Comparison of ENCODE assay signal across 24 cellular contexts in the genomic region with DNA sequence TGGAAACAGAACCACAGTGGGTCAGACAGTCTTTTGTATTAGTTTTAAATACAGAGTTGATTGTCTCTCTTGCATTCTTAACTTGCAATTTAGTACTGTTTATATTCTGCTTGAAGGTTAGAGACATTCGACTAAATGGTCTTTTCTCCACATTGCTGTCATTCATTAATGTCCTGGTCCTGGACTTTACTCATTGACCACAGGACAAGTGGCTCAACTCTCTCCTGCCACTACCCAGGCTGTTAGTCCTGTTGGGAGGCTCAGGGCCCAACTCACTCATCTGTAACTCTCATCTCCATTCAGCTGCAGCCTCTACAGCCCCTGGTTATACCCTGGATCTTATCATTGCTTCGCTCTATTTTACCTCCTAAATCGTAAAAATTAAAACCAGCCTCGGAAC.
"Had no signal": no experiment of that assay in that cellular context is flagged by ENCODE, and none has a peak within 500 bp of the region (broad histone marks: within the 10 kb centered on the region; RNA-seq: fewer than 3 reads in every experiment).

No MANE protein-coding gene starts in this region.

- H3K4me3 ChIP-seq: breast epithelium, lower lobe of right lung, right atrium auricular region, skin epidermis, suprapubic skin, upper lobe of left lung had no signal

- DNase-seq: activated CD4-positive, alpha-beta T cell treated with anti-CD3 and anti-CD28 coated beads for 1 hour; activated CD8-positive, alpha-beta memory T cell treated with anti-CD3 and anti-CD28 coated beads for 24 hours; activated CD8-positive, alpha-beta memory T cell treated with anti-CD3 and anti-CD28 coated beads, Interleukin-2, amount 50 U/mL, for 48 hours; activated effector memory CD4-positive, alpha-beta T cell treated with Interleukin-2 at 50 U/mL for 16 hours; activated naive CD4-positive, alpha-beta T cell treated with anti-CD3 and anti-CD28 coated beads, Interleukin-2, amount 10 ng/mL, durations not matched to agents 7 days and 5 days; activated naive CD8-positive, alpha-beta T cell treated with anti-CD3 and anti-CD28 coated beads, Interleukin-2, amount 50 U/mL, for 24 hours; activated T-cell treated with anti-CD3 and anti-CD28 coated beads, Interleukin-2, amount 50 U/mL, for 48 hours; cortex of kidney; effector CD8-positive, alpha-beta T cell; left cardiac atrium; lower lobe of right lung; midbrain; nephron progenitor cell; occipital lobe; posterior cingulate gyrus; stimulated activated naive CD8-positive, alpha-beta T cell treated with anti-CD3 and anti-CD28 coated beads, Interleukin-15, Interleukin-2, amounts not matched to agents 100 U/mL and 50 U/mL, for 24 hours; T-helper 17 cell; upper lobe of left lung had no signal

- H3K27me3 ChIP-seq: breast epithelium, right atrium auricular region, suprapubic skin, upper lobe of left lung had no signal

- H3K27ac ChIP-seq: lower lobe of right lung, suprapubic skin, upper lobe of left lung, VCaP had no signal

- H3K9me3 ChIP-seq: breast epithelium, lower lobe of right lung, right atrium auricular region, suprapubic skin, upper lobe of left lung had no signal

- H3K36me3 ChIP-seq: breast epithelium, lower lobe of right lung, right atrium auricular region, suprapubic skin, upper lobe of left lung had no signal

- ATAC-seq: activated naive CD8-positive, alpha-beta T cell treated with anti-CD3 and anti-CD28 coated beads, Interleukin-2, amount 50 U/mL, for 24 hours; esophagus mucosa; left cardiac atrium; stimulated activated naive CD8-positive, alpha-beta T cell treated with anti-CD3 and anti-CD28 coated beads, Interleukin-15, Interleukin-2, amounts not matched to agents 100 U/mL and 50 U/mL, for 24 hours; T-helper 17 cell had no signal
